ENCODE assay signal across 30 cellular contexts in genomic region chr12:53941187-53941586, GRCh38. TPM values are rescaled to one million over a fixed set of nuclear protein-coding genes. Genes with fewer than 3 reads are reported as not detected.
"Had no signal": no experiment of that assay in that cellular context is flagged by ENCODE, and none has a peak within 500 bp of the region (broad histone marks: within the 10 kb centered on the region; RNA-seq: fewer than 3 reads in every experiment).

No MANE protein-coding gene starts in this region.

- H3K27ac Mint-ChIP-seq: activated naive CD4-positive, alpha-beta T cell treated with anti-CD3 and anti-CD28 coated beads, Interleukin-2, amount 50 U/mL, for 72 hours; activated T-cell treated with anti-CD3 and anti-CD28 coated beads, Interleukin-2, amount 50 U/mL, for 24 hours; activated T-helper 17 cell treated with anti-CD3 and anti-CD28 coated beads, Interleukin-2, amount 50 U/mL, for 72 hours; naive B cell; progenitor cell of endocrine pancreas had no signal

- H3K4me1 Mint-ChIP-seq: activated T-helper 17 cell treated with anti-CD3 and anti-CD28 coated beads, Interleukin-2, amount 50 U/mL, for 72 hours; neural crest cell had no signal

- H3K27ac ChIP-seq: colonic mucosa, dorsolateral prefrontal cortex, esophagus squamous epithelium, gastroesophageal sphincter, thyroid gland, WERI-Rb-1 had no signal

- H3K9me3 Mint-ChIP-seq: activated naive CD4-positive, alpha-beta T cell treated with anti-CD3 and anti-CD28 coated beads, Interleukin-2, amount 50 U/mL, for 72 hours; activated T-cell treated with anti-CD3 and anti-CD28 coated beads, Interleukin-2, amount 50 U/mL, for 24 hours; activated T-helper 17 cell treated with anti-CD3 and anti-CD28 coated beads, Interleukin-2, amount 50 U/mL, for 72 hours; central memory CD8-positive, alpha-beta T cell; neural crest cell had no signal

- H3K4me3 ChIP-seq: colonic mucosa, dorsolateral prefrontal cortex, esophagus squamous epithelium, gastroesophageal sphincter, mucosa of descending colon, thyroid gland had no signal

- H3K9me3 ChIP-seq: colonic mucosa, esophagus squamous epithelium, gastroesophageal sphincter, mucosa of descending colon, thyroid gland had no signal

- H3K4me3 Mint-ChIP-seq: activated T-cell treated with anti-CD3 and anti-CD28 coated beads, Interleukin-2, amount 50 U/mL, for 24 hours; activated T-helper 17 cell treated with anti-CD3 and anti-CD28 coated beads, Interleukin-2, amount 50 U/mL, for 72 hours; central memory CD8-positive, alpha-beta T cell; naive B cell; neural crest cell had no signal

- H3K36me3 ChIP-seq: colonic mucosa, esophagus squamous epithelium, gastroesophageal sphincter, thyroid gland, WERI-Rb-1 had no signal

- DNase-seq: activated CD4-positive, alpha-beta T cell treated with anti-CD3 and anti-CD28 coated beads, Interleukin-2, amount 50 U/mL, for 1 hour; activated CD4-positive, CD25-positive, alpha-beta regulatory T cell treated with anti-CD3 and anti-CD28 coated beads, Interleukin-2, amount 50 U/mL, for 72 hours; activated CD8-positive, alpha-beta memory T cell treated with anti-CD3 and anti-CD28 coated beads, Interleukin-2, amount 50 U/mL, for 4 hours; activated T-cell treated with anti-CD3 and anti-CD28 coated beads, Interleukin-2, amount 50 U/mL, for 24 hours; colonic mucosa; dorsolateral prefrontal cortex; esophagus squamous epithelium; head of caudate nucleus; hypothalamus; left colon; mesenchymal stem cell; mucosa of descending colon; naive B cell; occipital lobe; retina; stimulated activated CD4-positive, alpha-beta T cell treated with anti-CD3 and anti-CD28 coated beads, Interleukin-12 subunit alpha, Interleukin-12 subunit beta, amount 100 ng/mL, for 4 hours; stimulated activated CD4-positive, alpha-beta T cell treated with anti-CD3 and anti-CD28 coated beads, Interleukin-4, amount 100 ng/mL, for 4 hours; stimulated activated naive CD8-positive, alpha-beta T cell treated with anti-CD3 and anti-CD28 coated beads, Interleukin-15, Interleukin-2, amounts not matched to agents 100 U/mL and 50 U/mL, for 24 hours; T-helper 1 cell; thyroid gland; WERI-Rb-1 had no signal

- ATAC-seq: activated naive CD4-positive, alpha-beta T cell treated with anti-CD3 and anti-CD28 coated beads, Interleukin-2, amount 50 U/mL, for 72 hours; activated T-helper 17 cell treated with anti-CD3 and anti-CD28 coated beads, Interleukin-2, amount 50 U/mL, for 72 hours; gastroesophageal sphincter; left colon; mucosa of descending colon; stimulated activated naive CD8-positive, alpha-beta T cell treated with anti-CD3 and anti-CD28 coated beads, Interleukin-15, Interleukin-2, amounts not matched to agents 100 U/mL and 50 U/mL, for 24 hours had no signal

- FAIRE-seq: astrocyte, TTC549 had no signal

- H3K36me3 Mint-ChIP-seq: naive B cell had no signal

- H3K4me1 ChIP-seq: colonic mucosa had no signal

RNA-seq across cellular contexts. Expression of gene HOXC13, which starts 2.6 kb away (rescaled TPM):
- total RNA-seq: activated naive CD4-positive, alpha-beta T cell treated with anti-CD3 and anti-CD28 coated beads, Interleukin-2, amount 50 U/mL, for 72 hours; activated T-helper 17 cell treated with anti-CD3 and anti-CD28 coated beads, Interleukin-2, amount 50 U/mL, for 72 hours; astrocyte; colonic mucosa; dorsolateral prefrontal cortex; gastroesophageal sphincter; left colon; mucosa of descending colon; neural crest cell; occipital lobe; progenitor cell of endocrine pancreas; thyroid gland; urinary bladder had no signal

RNA-seq across cellular contexts. Expression of gene HOXC12, which starts 13.5 kb away (rescaled TPM):
- total RNA-seq: activated naive CD4-positive, alpha-beta T cell treated with anti-CD3 and anti-CD28 coated beads, Interleukin-2, amount 50 U/mL, for 72 hours; activated T-helper 17 cell treated with anti-CD3 and anti-CD28 coated beads, Interleukin-2, amount 50 U/mL, for 72 hours; astrocyte; colonic mucosa; dorsolateral prefrontal cortex; esophagus squamous epithelium; gastroesophageal sphincter; left colon; mucosa of descending colon; neural crest cell; occipital lobe; progenitor cell of endocrine pancreas; thyroid gland; urinary bladder had no signal

RNA-seq across cellular contexts. Expression of gene HOXC11, which starts 31.7 kb away (rescaled TPM):
- total RNA-seq: activated naive CD4-positive, alpha-beta T cell treated with anti-CD3 and anti-CD28 coated beads, Interleukin-2, amount 50 U/mL, for 72 hours; activated T-helper 17 cell treated with anti-CD3 and anti-CD28 coated beads, Interleukin-2, amount 50 U/mL, for 72 hours; astrocyte; colonic mucosa; dorsolateral prefrontal cortex; esophagus squamous epithelium; gastroesophageal sphincter; left colon; mucosa of descending colon; neural crest cell; occipital lobe; progenitor cell of endocrine pancreas; thyroid gland had no signal

RNA-seq across cellular contexts. Expression of gene HOTAIR, which starts 33.6 kb away (rescaled TPM):
- total RNA-seq: activated naive CD4-positive, alpha-beta T cell treated with anti-CD3 and anti-CD28 coated beads, Interleukin-2, amount 50 U/mL, for 72 hours; activated T-helper 17 cell treated with anti-CD3 and anti-CD28 coated beads, Interleukin-2, amount 50 U/mL, for 72 hours; astrocyte; colonic mucosa; dorsolateral prefrontal cortex; esophagus squamous epithelium; left colon; mucosa of descending colon; neural crest cell; occipital lobe; progenitor cell of endocrine pancreas; thyroid gland had no signal

RNA-seq across cellular contexts. Expression of gene HOXC10, which starts 43.8 kb away (rescaled TPM):
- total RNA-seq: activated naive CD4-positive, alpha-beta T cell treated with anti-CD3 and anti-CD28 coated beads, Interleukin-2, amount 50 U/mL, for 72 hours; activated T-helper 17 cell treated with anti-CD3 and anti-CD28 coated beads, Interleukin-2, amount 50 U/mL, for 72 hours; astrocyte; colonic mucosa; gastroesophageal sphincter; left colon; mucosa of descending colon; occipital lobe; progenitor cell of endocrine pancreas; thyroid gland had no signal
